Comparison of ENCODE assay signal across 24 cellular contexts in genomic region chr4:128299848-128300247, GRCh38.
"Had no signal": no experiment of that assay in that cellular context is flagged by ENCODE, and none has a peak within 500 bp of the region (broad histone marks: within the 10 kb centered on the region; RNA-seq: fewer than 3 reads in every experiment).

No MANE protein-coding gene starts in this region.

- H3K36me3 ChIP-seq: left ventricle myocardium inferior, neural progenitor cell, neutrophil, right lobe of liver, uterus had no signal

- H3K27ac ChIP-seq: left ventricle myocardium inferior, neural progenitor cell, neutrophil, parathyroid adenoma, psoas muscle, tibial nerve, uterus had no signal

- H3K9me3 ChIP-seq: left ventricle myocardium inferior, neutrophil, psoas muscle, right lobe of liver, tibial nerve, uterus had no signal

- H3K27me3 ChIP-seq: neural progenitor cell, neutrophil, right lobe of liver, tibial nerve, uterus had no signal

- DNase-seq: islet precursor cell; left ventricle myocardium inferior; mesendoderm; naive B cell; natural killer cell; nephron progenitor cell; occipital lobe; psoas muscle; right lobe of liver; stimulated activated CD4-positive, alpha-beta T cell treated with anti-CD3 and anti-CD28 coated beads, Interleukin-1b, Interleukin-23, amount 100 ng/mL, for 48 hours; stimulated activated CD4-positive, alpha-beta T cell treated with anti-CD3 and anti-CD28 coated beads, Interleukin-2, amount 100 ng/mL, for 48 hours; stimulated activated CD4-positive, alpha-beta T cell treated with anti-CD3 and anti-CD28 coated beads, Interleukin-4, amount 100 ng/mL, for 4 hours; stimulated activated CD8-positive, alpha-beta memory T cell treated with anti-CD3 and anti-CD28 coated beads, Interleukin-4, amount 100 ng/mL, for 48 hours; stimulated activated naive CD4-positive, alpha-beta T cell treated with Interleukin-2 at 50 U/mL for 16 hours; stimulated activated naive CD8-positive, alpha-beta T cell treated with anti-CD3 and anti-CD28 coated beads, Interleukin-15, amount 100 ng/mL, for 72 hours; substantia nigra; uterus had no signal

- ATAC-seq: natural killer cell; psoas muscle; right lobe of liver; stimulated activated memory B cell treated with anti-CD40 and anti-IgM and Interleukin-4, amounts not matched to agents 10 μg/mL and 1 μg/mL and 100 μg/mL, for 72 hours; stimulated activated naive CD8-positive, alpha-beta T cell treated with anti-CD3 and anti-CD28 coated beads, Interleukin-15, amount 100 ng/mL, for 72 hours had no signal

- H3K4me1 ChIP-seq: neural progenitor cell, parathyroid adenoma, psoas muscle, tibial nerve, uterus had no signal

- H3K4me3 ChIP-seq: left ventricle myocardium inferior, lung, neural progenitor cell, psoas muscle, right lobe of liver, smooth muscle cell, tibial nerve, uterus had no signal
